In the genomic region with DNA sequence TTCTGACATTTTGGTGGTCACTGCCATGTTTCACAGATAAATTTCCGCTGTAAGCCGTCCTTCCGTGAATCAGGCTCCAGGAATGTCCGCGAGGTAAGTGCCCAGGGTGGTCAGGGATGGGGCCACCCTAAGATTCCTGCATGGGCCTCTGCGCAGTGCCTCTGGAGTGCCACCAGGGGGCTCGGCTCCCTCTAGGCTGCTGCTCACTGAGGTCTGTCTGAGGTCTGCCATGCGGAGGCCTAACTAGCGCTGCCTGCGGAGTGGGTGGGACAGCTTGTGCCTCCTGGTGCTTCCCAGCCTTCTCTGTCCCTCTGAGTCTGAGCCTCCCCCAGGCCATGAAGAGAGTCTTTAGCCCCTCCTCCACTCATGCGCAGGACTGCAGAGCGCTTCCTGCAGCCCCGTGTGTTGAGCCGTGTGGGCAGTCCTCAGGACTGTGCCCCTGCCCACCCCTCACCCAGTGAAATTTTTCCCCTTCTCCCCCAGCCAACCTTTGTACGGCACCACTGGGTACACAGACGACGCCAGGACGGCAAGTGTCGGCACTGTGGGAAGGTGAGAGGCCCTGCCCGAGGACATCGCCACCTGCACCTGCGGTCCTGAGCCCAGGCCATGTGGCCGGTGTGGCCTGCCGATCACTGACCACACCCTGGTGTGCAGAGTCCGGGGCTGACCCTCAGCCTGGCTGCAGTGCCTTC, we compare ENCODE assay signal across 2 cellular contexts.
TF ChIP-seq lines count a peak whose summit lies in the region.

No MANE protein-coding gene starts in this region.

TF ChIP-seq in GM23338, 12 proteins besides CTCF, POLR2A, EP300 and RAD21:
- no peak for TF ChIP-seq ZNF114 (CRISPR knock-in tag; IDR thresholded peaks at IDR 0.05)
- TF ChIP-seq POLR2AphosphoS5 (IDR thresholded peaks at IDR 0.05; ENCODE audit: low read depth), result no peak
- TF ChIP-seq STAT1 (IDR thresholded peaks at IDR 0.05; ENCODE audit: unreplicated experiment), result no peak

TF ChIP-seq in H1, 55 proteins besides CTCF, POLR2A, EP300 and RAD21:
- TF ChIP-seq, protein P1, sequence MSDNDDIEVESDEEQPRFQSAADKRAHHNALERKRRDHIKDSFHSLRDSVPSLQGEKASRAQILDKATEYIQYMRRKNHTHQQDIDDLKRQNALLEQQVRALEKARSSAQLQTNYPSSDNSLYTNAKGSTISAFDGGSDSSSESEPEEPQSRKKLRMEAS (IDR thresholded peaks at IDR 0.05), result peak; percentile 60; the same call in 1 of the 2 replicates
- TF ChIP-seq POLR2AphosphoS5 (IDR thresholded peaks at IDR 0.05; ENCODE audit: low read depth, low read length) (0 out of 2 replicates have a peak, but pooled peaks have one; percentile 13), TEAD4 (IDR thresholded peaks at IDR 0.05; ENCODE audit: low read depth, low read length) (peak; percentile 84), EGR1 (IDR thresholded peaks at IDR 0.05; ENCODE audit: borderline replicate concordance, low read depth, low read length) (no peak), RNF2 (IDR thresholded peaks at IDR 0.05; ENCODE audit: borderline replicate concordance, low read depth, low read length, missing control alignments, poor library complexity, severe bottlenecking) (no peak)
TF ChIP-seq in H1: peak in this region for 3.
